19 cellular contexts compared by ENCODE assay signal in genomic region chr19:44850641-44851109, GRCh38. TPM values are rescaled to one million over a fixed set of nuclear protein-coding genes. Genes with fewer than 3 reads are reported as not detected.
A peak's percentile ranks its signal among the peaks of the same experiment; 100 is the strongest.
DNase-seq lines count a peak whose midpoint lies in the region; ATAC-seq and TF ChIP-seq lines count a peak whose summit lies in the region.
"Had no signal": no experiment of that assay in that cellular context is flagged by ENCODE, and none has a peak within 500 bp of the region (broad histone marks: within the 10 kb centered on the region; RNA-seq: fewer than 3 reads in every experiment).

No MANE protein-coding gene starts in this region.

- H3K27me3 ChIP-seq in BE2C = peaks cover 9% of the 10 kb centered on the region
- no peaks in the 10 kb centered on the region for H3K27me3 ChIP-seq in endodermal cell (ENCODE audit: control insufficient read depth, insufficient read depth, low read length, poor library complexity, severe bottlenecking)
- H3K27me3 ChIP-seq in neural progenitor cell = no peaks in the 10 kb centered on the region

- no peak overlapping the region for H3K27ac ChIP-seq in endodermal cell (ENCODE audit: low read depth, low read length)
- H3K27ac ChIP-seq in neural progenitor cell = no peak overlapping the region

- H3K36me3 ChIP-seq in BE2C (no peaks in the 10 kb centered on the region), endodermal cell (ENCODE audit: control insufficient read depth, insufficient read depth, low read length) (peaks cover 48% of the 10 kb centered on the region), neural progenitor cell (no peaks in the 10 kb centered on the region)

- H3K4me2 ChIP-seq in neural progenitor cell = peak overlapping the region; percentile 93

- DNase-seq in BE2C (peak; percentile 69), NCI-H69 (lab: John Stamatoyannopoulos, UW) (peak; percentile 24), endodermal cell (no peak), neural progenitor cell (ENCODE audit: low spot score) (no peak), glomerular visceral epithelial cell (ENCODE audit: extremely low spot score) (no peak), RKO (ENCODE audit: low spot score) (no peak)
- DNase-seq: activated CD4-positive, alpha-beta T cell treated with anti-CD3 and anti-CD28 coated beads, Interleukin-2, amount 50 U/mL, for 48 hours; activated T-cell treated with anti-CD3 and anti-CD28 coated beads, Interleukin-2, amount 50 U/mL, for 24 hours; Calu3; central memory CD4-positive, alpha-beta T cell; effector memory CD4-positive, alpha-beta T cell; NCI-H1092; NCI-H2171 treated with DMSO at 0.1 percent for 48 hours; nucleus accumbens; small intestine had no signal

- H3K27ac Mint-ChIP-seq in endodermal cell = peak overlapping the region; percentile 69
- H3K27ac Mint-ChIP-seq in neural progenitor cell = no peak overlapping the region
- H3K27ac Mint-ChIP-seq: activated naive CD8-positive, alpha-beta T cell; activated T-cell treated with anti-CD3 and anti-CD28 coated beads, Interleukin-2, amount 50 U/mL, for 24 hours; stimulated activated memory B cell treated with anti-CD40 and anti-IgM and Interleukin-4, amounts not matched to agents 10 μg/mL and 1 μg/mL and 100 μg/mL, for 72 hours had no signal

- WGBS in endodermal cell (ENCODE audit: insufficient coverage in 1 of 2, insufficient read length in 1 of 2), 2 experiments = 90% methylated on average over 2 to 8 of the region's 8 CpGs

- peaks cover 40% of the 10 kb centered on the region for H3K36me3 Mint-ChIP-seq in endodermal cell (ENCODE audit: low read depth)
- peaks cover 9% of the 10 kb centered on the region for H3K36me3 Mint-ChIP-seq in neural progenitor cell
- H3K36me3 Mint-ChIP-seq: activated naive CD8-positive, alpha-beta T cell; stimulated activated memory B cell treated with anti-CD40 and anti-IgM and Interleukin-4, amounts not matched to agents 10 μg/mL and 1 μg/mL and 100 μg/mL, for 72 hours had no signal

- no peak overlapping the region for H3K4me3 ChIP-seq in BE2C (ENCODE audit: low read depth, low read length)
- H3K4me3 ChIP-seq in endodermal cell (ENCODE audit: low read length) = no peak overlapping the region
- peak overlapping the region; percentile 0 for H3K4me3 ChIP-seq in neural progenitor cell

- H3F3A ChIP-seq in neural progenitor cell (ENCODE audit: low read depth) = peaks cover 22% of the 10 kb centered on the region

- no peak overlapping the region for H3K9ac ChIP-seq in endodermal cell (ENCODE audit: extremely low read depth, low read length, poor library complexity, severe bottlenecking)
- no peak overlapping the region for H3K9ac ChIP-seq in neural progenitor cell

- ATAC-seq in HG03045 (IDR thresholded peaks at IDR 0.05; ENCODE audit: unreplicated experiment) = no peak
- ATAC-seq in GM21360 (IDR thresholded peaks at IDR 0.05; ENCODE audit: unreplicated experiment) = no peak

- H3K4me3 Mint-ChIP-seq in endodermal cell (peak overlapping the region; percentile 99), neural progenitor cell (peak overlapping the region; percentile 30)
- H3K4me3 Mint-ChIP-seq: activated naive CD8-positive, alpha-beta T cell; activated T-cell treated with anti-CD3 and anti-CD28 coated beads, Interleukin-2, amount 50 U/mL, for 24 hours; stimulated activated memory B cell treated with anti-CD40 and anti-IgM and Interleukin-4, amounts not matched to agents 10 μg/mL and 1 μg/mL and 100 μg/mL, for 72 hours had no signal

- no peak for TF ChIP-seq CTCF in BE2C (IDR thresholded peaks at IDR 0.05; ENCODE audit: low read depth, low read length)
- TF ChIP-seq CTCF in endodermal cell (conservative IDR thresholded peaks at IDR 0.05) = no peak
- no peak for TF ChIP-seq CTCF in neural progenitor cell (IDR thresholded peaks at IDR 0.05)

- peaks cover 83% of the 10 kb centered on the region for H4K20me1 ChIP-seq in neural progenitor cell (ENCODE audit: low read depth)

- no peaks in the 10 kb centered on the region for H3K9me3 Mint-ChIP-seq in endodermal cell
- no peaks in the 10 kb centered on the region for H3K9me3 Mint-ChIP-seq in neural progenitor cell
- H3K9me3 Mint-ChIP-seq: activated T-cell treated with anti-CD3 and anti-CD28 coated beads, Interleukin-2, amount 50 U/mL, for 24 hours; stimulated activated memory B cell treated with anti-CD40 and anti-IgM and Interleukin-4, amounts not matched to agents 10 μg/mL and 1 μg/mL and 100 μg/mL, for 72 hours had no signal

- H2AFZ ChIP-seq in neural progenitor cell (replicated peaks) = no peak overlapping the region

- peaks cover 93% of the 10 kb centered on the region for H3K79me2 ChIP-seq in neural progenitor cell (ENCODE audit: low read depth)

- H3K4me1 ChIP-seq in BE2C = peaks cover 24% of the 10 kb centered on the region
- H3K4me1 ChIP-seq in endodermal cell (ENCODE audit: control insufficient read depth, insufficient read depth, low read length) = peaks cover 7% of the 10 kb centered on the region
- H3K4me1 ChIP-seq in neural progenitor cell = peaks cover 22% of the 10 kb centered on the region

- H3K4me1 Mint-ChIP-seq in endodermal cell (peaks cover 28% of the 10 kb centered on the region), neural progenitor cell (peaks cover 22% of the 10 kb centered on the region)

- H3K9me3 ChIP-seq in BE2C = no peaks in the 10 kb centered on the region
- no peaks in the 10 kb centered on the region for H3K9me3 ChIP-seq in endodermal cell (ENCODE audit: control insufficient read depth, low read length)
- H3K9me3 ChIP-seq in neural progenitor cell (ENCODE audit: low read depth) = no peaks in the 10 kb centered on the region

- H3K27me3 Mint-ChIP-seq in endodermal cell (ENCODE audit: insufficient read depth) = no peaks in the 10 kb centered on the region
- no peaks in the 10 kb centered on the region for H3K27me3 Mint-ChIP-seq in neural progenitor cell (ENCODE audit: insufficient read depth, low read depth)

RNA-seq across cellular contexts. Expression of gene NECTIN2, which starts 4.6 kb away (rescaled TPM):
- 105 TPM for polyA plus RNA-seq in BE2C (2012; ENCODE audit: insufficient read depth, insufficient read length, low read depth)
- 100 to 1,000 TPM; 248 to 260 TPM for total RNA-seq in endodermal cell
- polyA plus RNA-seq in endodermal cell (2013, experiment 1 of 2) = 120 TPM
- polyA plus RNA-seq in endodermal cell (2013, experiment 2 of 2) = 121 TPM
- total RNA-seq in neural progenitor cell (ENCODE audit: low replicate concordance) = 54.2 and 210 TPM in 2 replicates

RNA-seq across cellular contexts. Expression of gene TOMM40, which starts 40.4 kb away (rescaled TPM):
- polyA plus RNA-seq in BE2C (2012; ENCODE audit: insufficient read depth, insufficient read length, low read depth) = 239 TPM
- total RNA-seq in endodermal cell (10 to 100 TPM; 88.1 to 93.8 TPM), neural progenitor cell (ENCODE audit: low replicate concordance) (30.1 and 110 TPM in 2 replicates)
- polyA plus RNA-seq in endodermal cell (2013, experiment 1 of 2) = 55.4 TPM
- polyA plus RNA-seq in endodermal cell (2013, experiment 2 of 2) = 48.9 TPM

RNA-seq across cellular contexts. Expression of gene BCAM, which starts 41.8 kb away (rescaled TPM):
- 7.3 TPM for polyA plus RNA-seq in BE2C (2012; ENCODE audit: insufficient read depth, insufficient read length, low read depth)
- total RNA-seq in endodermal cell = 10 to 100 TPM; 62.9 to 64.0 TPM
- 30.6 TPM for polyA plus RNA-seq in endodermal cell (2013, experiment 1 of 2)
- 22.0 TPM for polyA plus RNA-seq in endodermal cell (2013, experiment 2 of 2)
- 7.1 and 16.9 TPM in 2 replicates for total RNA-seq in neural progenitor cell (ENCODE audit: low replicate concordance)

RNA-seq across cellular contexts. Expression of gene APOE, which starts 54.9 kb away (rescaled TPM):
- 22.4 TPM for polyA plus RNA-seq in BE2C (2012; ENCODE audit: insufficient read depth, insufficient read length, low read depth)
- total RNA-seq in endodermal cell (1,000 to 10,000 TPM; 2,216 to 2,598 TPM), neural progenitor cell (ENCODE audit: low replicate concordance) (195 and 530 TPM in 2 replicates)
- polyA plus RNA-seq in endodermal cell (2013, experiment 1 of 2) = 361 TPM
- polyA plus RNA-seq in endodermal cell (2013, experiment 2 of 2) = 368 TPM

Comparison
In these comparisons a context has a peak if more than half of its experiments do, and no peak if none do; other contexts are left out.
1. DNase-seq: peak in BE2C (single experiment) and NCI-H69 (single experiment); none in endodermal cell (single experiment), neural progenitor cell (single experiment), glomerular visceral epithelial cell (single experiment) and RKO (single experiment).